21 cellular contexts compared by ENCODE assay signal in the genomic region with DNA sequence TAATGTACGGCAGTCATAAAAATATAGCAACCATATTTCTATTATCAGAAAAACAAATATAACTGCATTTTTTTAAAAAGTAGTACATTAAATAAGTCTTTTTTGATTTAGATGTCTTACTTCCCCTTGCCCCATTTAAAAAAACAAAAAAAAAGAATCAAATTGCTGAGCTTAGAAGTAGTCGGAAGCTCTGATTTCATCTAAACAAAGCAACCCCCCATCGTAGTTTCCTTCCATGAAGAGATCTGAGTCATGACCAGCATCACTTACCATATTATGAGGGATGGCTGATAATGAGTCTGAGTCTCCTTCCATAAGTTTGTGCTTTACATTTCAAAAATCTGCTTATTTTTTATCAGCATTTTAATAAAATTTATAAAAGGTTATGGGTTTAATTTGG.
DNase-seq lines count a peak whose midpoint lies in the region; ATAC-seq and TF ChIP-seq lines count a peak whose summit lies in the region.
"Had no signal": no experiment of that assay in that cellular context is flagged by ENCODE, and none has a peak within 500 bp of the region (broad histone marks: within the 10 kb centered on the region; RNA-seq: fewer than 3 reads in every experiment).

No MANE protein-coding gene starts in this region.

- no peak for TF ChIP-seq CTCF in A673 (conservative IDR thresholded peaks at IDR 0.05; ENCODE audit: low read depth, low read length)

- peaks cover 18% of the 10 kb centered on the region for H3K4me1 ChIP-seq in A673 (ENCODE audit: insufficient read depth, low read length, poor library complexity, severe bottlenecking)
- H3K4me1 ChIP-seq: BLaER1 had no signal

- BruUV-seq in A673 (replicated peaks; lab: Mats Ljungman, UMichigan): no TSS peak

- H3K9me3 ChIP-seq in A673 (ENCODE audit: low read depth, low read length, poor library complexity, severe bottlenecking): no peaks in the 10 kb centered on the region

- DNase-seq in A673 (ENCODE audit: low spot score) (peak; percentile 78), HCEC 1CT (peak; percentile 34), astrocyte of the hippocampus (ENCODE audit: low read depth, low spot score) (peak; percentile 40), fibroblast of peridontal ligament (ENCODE audit: extremely low read depth) (peak; percentile 32), KG1 (lab: John Stamatoyannopoulos, UW) (no peak)
- no peak for DNase-seq in activated CD8-positive, alpha-beta memory T cell treated with anti-CD3 and anti-CD28 coated beads, Interleukin-2, amount 50 U/mL, for 4 hours
- no peak for DNase-seq in activated CD4-positive, alpha-beta T cell treated with anti-CD3 and anti-CD28 coated beads for 48 hours
- DNase-seq: 8988T; Calu3; CD8-positive, alpha-beta T cell; H7; NCI-H1436; NCI-H1930; NCI-H226; NCI-H524 treated with DMSO at 0.1 percent for 48 hours; RPMI8226; SHP77 treated with DMSO at 0.1 percent for 48 hours had no signal

- CTCF ChIA-PET in A673 (lab: Charles Lee): interaction anchor here (1.0 kb wide), 1 partner anchor 233 kb away, joined by 3 read pairs; no protein-coding TSS in a partner anchor

- no peak for ATAC-seq in GM21723 (IDR thresholded peaks at IDR 0.05; ENCODE audit: unreplicated experiment)
- ATAC-seq: CD8-positive, alpha-beta T cell; SK-N-SH treated with all-trans-retinoic acid at 6 μM for 48 hours had no signal

- no peaks in the 10 kb centered on the region for H3K36me3 ChIP-seq in A673 (ENCODE audit: insufficient read depth, low read length, poor library complexity, severe bottlenecking)

- POLR2A ChIA-PET in A673 (lab: Charles Lee; ENCODE audit: low non-redundant PET): no interaction called here

- intact Hi-C loops in A673 (cut with micrococcal nuclease; ENCODE audit: unreplicated experiment): no loop called here

- H3K4me3 ChIP-seq in A673 (ENCODE audit: low read depth, low read length, poor library complexity, severe bottlenecking): peak overlapping the region; percentile 7
- H3K4me3 ChIP-seq: BLaER1 had no signal

- no peak overlapping the region for H3K27ac ChIP-seq in A673 (ENCODE audit: low read depth, low read length, poor library complexity, severe bottlenecking)
- H3K27ac ChIP-seq: BLaER1, KMS-11 had no signal

- H3K27me3 ChIP-seq in A673 (replicated peaks; ENCODE audit: insufficient read depth, low read depth, low read length, poor library complexity): no peaks in the 10 kb centered on the region
- H3K27me3 ChIP-seq: BLaER1 had no signal

Comparison
In these comparisons a context has a peak if more than half of its experiments do, and no peak if none do; other contexts are left out.
1. DNase-seq: peak in A673 (single experiment), HCEC 1CT (single experiment), astrocyte of the hippocampus (single experiment) and fibroblast of peridontal ligament (single experiment); none in activated CD8-positive, alpha-beta memory T cell treated with anti-CD3 and anti-CD28 coated beads, Interleukin-2, amount 50 U/mL, for 4 hours (single experiment), KG1 (single experiment) and activated CD4-positive, alpha-beta T cell treated with anti-CD3 and anti-CD28 coated beads for 48 hours (single experiment).